29 cellular contexts compared by ENCODE assay signal in genomic region chr2:177478907-177479306, GRCh38.
"Had no signal": no experiment of that assay in that cellular context is flagged by ENCODE, and none has a peak within 500 bp of the region (broad histone marks: within the 10 kb centered on the region; RNA-seq: fewer than 3 reads in every experiment).

No MANE protein-coding gene starts in this region.

- H3K27me3 ChIP-seq: stomach, suprapubic skin, testis, thyroid gland, tibial artery, tibial nerve, transverse colon, upper lobe of left lung, upper lobe of right lung, uterus, vagina had no signal

- H3K27me3 Mint-ChIP-seq: stimulated activated memory B cell treated with anti-CD40 and anti-IgM and Interleukin-4, amounts not matched to agents 10 μg/mL and 1 μg/mL and 100 μg/mL, for 72 hours; stimulated activated naive B cell treated with anti-CD40 and anti-IgM and Interleukin-4, amounts not matched to agents 10 μg/mL and 1 μg/mL and 100 μg/mL, for 72 hours; stimulated activated naive CD8-positive, alpha-beta T cell treated with anti-CD3 and anti-CD28 coated beads, Interleukin-15, amount 100 ng/mL, for 72 hours; stimulated activated naive CD8-positive, alpha-beta T cell treated with anti-CD3 and anti-CD28 coated beads, Interleukin-15, Interleukin-2, amounts not matched to agents 100 ng/mL and 50 ng/mL, for 24 hours; type B pancreatic cell had no signal

- H3K4me1 Mint-ChIP-seq: stimulated activated effector memory CD8-positive, alpha-beta T cell treated with anti-CD3 and anti-CD28 coated beads, Interleukin-12 subunit alpha, Interleukin-12 subunit beta, amount 100 ng/mL, for 72 hours; stimulated activated memory B cell treated with anti-CD40 and anti-IgM and Interleukin-4, amounts not matched to agents 10 μg/mL and 1 μg/mL and 100 μg/mL, for 72 hours; stimulated activated naive B cell treated with anti-CD40 and anti-IgM and Interleukin-4, amounts not matched to agents 10 μg/mL and 1 μg/mL and 100 μg/mL, for 72 hours had no signal

- H3K4me3 ChIP-seq: stomach, suprapubic skin, testis, thoracic aorta, thyroid gland, tibial artery, tibial nerve, transverse colon, upper lobe of left lung, upper lobe of right lung, uterus, vagina had no signal

- H3K27ac Mint-ChIP-seq: stimulated activated effector memory CD8-positive, alpha-beta T cell treated with anti-CD3 and anti-CD28 coated beads, Interleukin-12 subunit alpha, Interleukin-12 subunit beta, amount 100 ng/mL, for 72 hours; stimulated activated memory B cell treated with anti-CD40 and anti-IgM and Interleukin-4, amounts not matched to agents 10 μg/mL and 1 μg/mL and 100 μg/mL, for 72 hours; stimulated activated naive B cell treated with anti-CD40 and anti-IgM and Interleukin-4, amounts not matched to agents 10 μg/mL and 1 μg/mL and 100 μg/mL, for 72 hours; stimulated activated naive CD8-positive, alpha-beta T cell treated with anti-CD3 and anti-CD28 coated beads, Interleukin-15, Interleukin-2, amounts not matched to agents 100 ng/mL and 50 ng/mL, for 24 hours; type B pancreatic cell had no signal

- DNase-seq: stimulated activated CD4-positive, alpha-beta T cell treated with anti-CD3 and anti-CD28 coated beads, Interleukin-2, amount 100 ng/mL, for 48 hours; stimulated activated CD4-positive, alpha-beta T cell treated with anti-CD3 and anti-CD28 coated beads, Interleukin-4, amount 100 ng/mL, for 1 hour; stimulated activated CD4-positive, alpha-beta T cell treated with anti-CD3 and anti-CD28 coated beads, Interleukin-4, amount 100 ng/mL, for 24 hours; stimulated activated CD4-positive, alpha-beta T cell treated with anti-CD3 and anti-CD28 coated beads, Interleukin-4, amount 100 ng/mL, for 4 hours; stimulated activated CD8-positive, alpha-beta memory T cell treated with anti-CD3 and anti-CD28 coated beads, Interleukin-4, amount 100 ng/mL, for 48 hours; stimulated activated naive B cell treated with anti-CD40 and anti-IgM and Interleukin-4, amounts not matched to agents 10 μg/mL and 1 μg/mL and 100 μg/mL, for 72 hours; stimulated activated naive CD4-positive, alpha-beta T cell; stimulated activated naive CD4-positive, alpha-beta T cell treated with Interleukin-2 at 50 U/mL for 16 hours; stimulated activated naive CD8-positive, alpha-beta T cell treated with anti-CD3 and anti-CD28 coated beads, Interleukin-15, amount 100 ng/mL, for 72 hours; stimulated activated naive CD8-positive, alpha-beta T cell treated with anti-CD3 and anti-CD28 coated beads, Interleukin-15, Interleukin-2, amounts not matched to agents 100 U/mL and 50 U/mL, for 24 hours; stomach; substantia nigra; testis; thyroid gland; tibial artery; transverse colon; trophoblast cell; upper lobe of left lung; upper lobe of right lung; uterus had no signal

- H3K4me1 ChIP-seq: suprapubic skin, testis, thyroid gland, transverse colon, upper lobe of left lung, upper lobe of right lung, uterus, vagina had no signal

- H3K9me3 ChIP-seq: stomach, suprapubic skin, testis, thoracic aorta, thyroid gland, tibial artery, tibial nerve, upper lobe of left lung, upper lobe of right lung, uterus, vagina had no signal

- H3K36me3 ChIP-seq: suprapubic skin, thoracic aorta, thyroid gland, uterus, vagina had no signal

- H3K27ac ChIP-seq: stomach, suprapubic skin, testis, thoracic aorta, thyroid gland, tibial artery, tibial nerve, transverse colon, upper lobe of left lung, upper lobe of right lung, uterus, vagina had no signal

- H3K4me3 Mint-ChIP-seq: stimulated activated effector memory CD8-positive, alpha-beta T cell treated with anti-CD3 and anti-CD28 coated beads, Interleukin-12 subunit alpha, Interleukin-12 subunit beta, amount 100 ng/mL, for 72 hours; stimulated activated memory B cell treated with anti-CD40 and anti-IgM and Interleukin-4, amounts not matched to agents 10 μg/mL and 1 μg/mL and 100 μg/mL, for 72 hours; stimulated activated naive B cell treated with anti-CD40 and anti-IgM and Interleukin-4, amounts not matched to agents 10 μg/mL and 1 μg/mL and 100 μg/mL, for 72 hours; stimulated activated naive CD8-positive, alpha-beta T cell treated with anti-CD3 and anti-CD28 coated beads, Interleukin-15, amount 100 ng/mL, for 72 hours; stimulated activated naive CD8-positive, alpha-beta T cell treated with anti-CD3 and anti-CD28 coated beads, Interleukin-15, Interleukin-2, amounts not matched to agents 100 ng/mL and 50 ng/mL, for 24 hours; type B pancreatic cell had no signal

- FAIRE-seq: urothelium cell line had no signal

- ATAC-seq: stimulated activated effector memory CD8-positive, alpha-beta T cell treated with anti-CD3 and anti-CD28 coated beads, Interleukin-12 subunit alpha, Interleukin-12 subunit beta, amount 100 ng/mL, for 72 hours; stimulated activated memory B cell treated with anti-CD40 and anti-IgM and Interleukin-4, amounts not matched to agents 10 μg/mL and 1 μg/mL and 100 μg/mL, for 72 hours; stimulated activated naive B cell treated with anti-CD40 and anti-IgM and Interleukin-4, amounts not matched to agents 10 μg/mL and 1 μg/mL and 100 μg/mL, for 72 hours; stimulated activated naive CD8-positive, alpha-beta T cell treated with anti-CD3 and anti-CD28 coated beads, Interleukin-15, amount 100 ng/mL, for 72 hours; stimulated activated naive CD8-positive, alpha-beta T cell treated with anti-CD3 and anti-CD28 coated beads, Interleukin-15, Interleukin-2, amounts not matched to agents 100 U/mL and 50 U/mL, for 24 hours; upper lobe of right lung had no signal
